Comparison of ENCODE assay signal across 8 cellular contexts in genomic region chrX:53093177-53093655, GRCh38. TPM values are rescaled to one million over a fixed set of nuclear protein-coding genes. Genes with fewer than 3 reads are reported as not detected.
DNase-seq lines count a peak whose midpoint lies in the region; ATAC-seq and TF ChIP-seq lines count a peak whose summit lies in the region.

No MANE protein-coding gene starts in this region.

- CTCF ChIA-PET in A673 (lab: Charles Lee) = no interaction called here

- peak overlapping the region; percentile 65 to 82 for H3K9ac ChIP-seq in mucosa of rectum (ENCODE audit: low read depth in 1 of 2, low read length in 2 of 2)

- H3K27ac ChIP-seq in A673 (ENCODE audit: low read depth, low read length, poor library complexity, severe bottlenecking) (peak overlapping the region; percentile 87), epithelial cell of prostate (peak overlapping the region; percentile 59), mucosa of rectum (ENCODE audit: low read depth in 2 of 2, low read length in 2 of 2) (peak overlapping the region; percentile 90 to 95)

- peaks cover 7% of the 10 kb centered on the region for H3K4me1 ChIP-seq in A673 (ENCODE audit: insufficient read depth, low read length, poor library complexity, severe bottlenecking)
- peaks cover 0 to 3% of the 10 kb centered on the region in 2 donors for H3K4me1 ChIP-seq in mucosa of rectum (ENCODE audit: control insufficient read depth in 2 of 2, insufficient read depth in 2 of 2, low read length in 2 of 2)

- H3K9me3 ChIP-seq in A673 (ENCODE audit: low read depth, low read length, poor library complexity, severe bottlenecking) (no peaks in the 10 kb centered on the region), mucosa of rectum (ENCODE audit: control insufficient read depth in 2 of 2, low read length in 2 of 2) (no peaks in the 10 kb centered on the region)

- H3K4me3 ChIP-seq in A673 (ENCODE audit: low read depth, low read length, poor library complexity, severe bottlenecking) (peak overlapping the region; percentile 65), mucosa of rectum (ENCODE audit: low read length in 2 of 2) (peak overlapping the region; percentile 61 to 89)

- peak; percentile 51 for ATAC-seq in GM18867 (IDR thresholded peaks at IDR 0.05; ENCODE audit: unreplicated experiment)

- DNase-seq in A673 (ENCODE audit: low spot score) = peak; percentile 88
- DNase-seq in HS-5 (ENCODE audit: low read depth) = peak; percentile 40
- DNase-seq in NOMO-1 treated with dmso at 0.1 percent for 144 hours (lab: John Stamatoyannopoulos, UW; ENCODE audit: unreplicated experiment) = peak; percentile 54
- DNase-seq in activated T-cell treated with anti-CD3 and anti-CD28 coated beads for 48 hours (ENCODE audit: low read depth) = peak; percentile 70
- DNase-seq in epithelial cell of prostate (ENCODE audit: low read depth, low spot score) = no peak
- peak; percentile 56 to 57 for DNase-seq in stimulated activated CD8-positive, alpha-beta memory T cell treated with anti-CD3 and anti-CD28 coated beads, Interleukin-7, amount 100 ng/mL, for 48 hours (ENCODE audit: extremely low read depth in 1 of 2, low read depth in 1 of 2)

- POLR2A ChIA-PET in A673 (lab: Charles Lee; ENCODE audit: low non-redundant PET) = no interaction called here

- peak; percentile 69 for TF ChIP-seq CTCF in A673 (conservative IDR thresholded peaks at IDR 0.05; ENCODE audit: low read depth, low read length)

- no peaks in the 10 kb centered on the region for H3K36me3 ChIP-seq in A673 (ENCODE audit: insufficient read depth, low read length, poor library complexity, severe bottlenecking)
- no peaks in the 10 kb centered on the region for H3K36me3 ChIP-seq in mucosa of rectum (ENCODE audit: control insufficient read depth in 2 of 2, insufficient read depth in 2 of 2, low read length in 2 of 2)

- intact Hi-C loops in A673 (cut with micrococcal nuclease; ENCODE audit: unreplicated experiment) = loop anchor here (1.0 kb wide), 1 partner anchor 98 kb away; no protein-coding TSS in a partner anchor

- no TSS peak for BruUV-seq in A673 (replicated peaks; lab: Mats Ljungman, UMichigan)

- H3K27me3 ChIP-seq in A673 (replicated peaks; ENCODE audit: insufficient read depth, low read depth, low read length, poor library complexity) (no peaks in the 10 kb centered on the region), mucosa of rectum (ENCODE audit: control insufficient read depth in 2 of 2, insufficient read depth in 2 of 2, low read length in 2 of 2) (no peaks in the 10 kb centered on the region)

RNA-seq across cellular contexts. Expression of gene KANTR, which starts 0.7 kb away (rescaled TPM):
- 15.1 and 15.4 TPM in 2 replicates for total RNA-seq in A673 (2021)

RNA-seq across cellular contexts. Expression of gene TSPYL2, which starts 11.0 kb away (rescaled TPM):
- 25.0 and 30.0 TPM in 2 replicates for total RNA-seq in A673 (2021)

RNA-seq across cellular contexts. Expression of gene GPR173, which starts 44.6 kb away (rescaled TPM):
- 5.3 and 5.9 TPM in 2 replicates for total RNA-seq in A673 (2021)
